1 cellular context compared by ENCODE assay signal in genomic region chr1:155322953-155323728, GRCh38.
TF ChIP-seq lines count a peak whose summit lies in the region.

No MANE protein-coding gene starts in this region.

TF ChIP-seq in HCT116, 20 proteins besides CTCF, POLR2A, EP300 and RAD21:
- TF ChIP-seq FOSL1 (IDR thresholded peaks at IDR 0.05; ENCODE audit: low read depth) (no peak), POLR2AphosphoS5 (IDR thresholded peaks at IDR 0.05; ENCODE audit: low read depth, low read length) (peak; percentile 56), ATF3 (IDR thresholded peaks at IDR 0.05) (no peak), ELF1 (IDR thresholded peaks at IDR 0.05; ENCODE audit: borderline replicate concordance, low read depth) (no peak), MAX (IDR thresholded peaks at IDR 0.05) (no peak), ZFX (IDR thresholded peaks at IDR 0.05) (no peak), EZH2phosphoT487 (IDR thresholded peaks at IDR 0.05; ENCODE audit: borderline replicate concordance) (no peak), CBX3 (IDR thresholded peaks at IDR 0.05; ENCODE audit: low read depth) (no peak), SP1 (IDR thresholded peaks at IDR 0.05; ENCODE audit: low read depth) (no peak), ZBTB33 (IDR thresholded peaks at IDR 0.05; ENCODE audit: extremely low read depth, insufficient replicate concordance, low read length) (no peak), SIN3A (IDR thresholded peaks at IDR 0.05; ENCODE audit: low read depth) (no peak), YY1 (IDR thresholded peaks at IDR 0.05; ENCODE audit: extremely low read depth, insufficient replicate concordance, low read depth, low read length) (peak; percentile 73), EGR1 (IDR thresholded peaks at IDR 0.05; ENCODE audit: low read depth) (no peak)
